In the genomic region with DNA sequence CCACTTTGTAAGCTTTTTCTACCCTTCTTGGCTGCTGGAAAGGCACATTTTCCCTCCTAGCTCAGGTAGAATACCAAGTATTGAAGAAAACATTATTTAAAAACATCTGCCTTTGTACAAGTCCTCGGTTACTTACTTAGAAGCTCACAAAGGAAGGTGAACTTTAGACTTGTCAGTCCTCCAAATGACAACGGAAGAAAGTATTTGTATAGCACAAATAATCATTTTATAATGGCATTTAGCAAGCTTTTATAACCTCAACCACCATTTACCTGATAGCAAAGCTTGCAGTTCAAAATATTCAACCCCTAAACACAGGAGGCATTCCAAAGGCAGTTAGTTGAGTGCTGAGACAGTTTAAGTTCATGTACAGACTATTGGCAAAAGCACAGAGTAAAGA, we compare ENCODE assay signal across 26 cellular contexts. TPM values are rescaled to one million over a fixed set of nuclear protein-coding genes. Genes with fewer than 3 reads are reported as not detected.
"Had no signal": no experiment of that assay in that cellular context is flagged by ENCODE, and none has a peak within 500 bp of the region (broad histone marks: within the 10 kb centered on the region; RNA-seq: fewer than 3 reads in every experiment).

No MANE protein-coding gene starts in this region.

- H3K9me3 Mint-ChIP-seq: activated B cell treated with CpG ODN at 0.5 μM for 24 hours; activated CD4-positive, alpha-beta T cell treated with anti-CD3 and anti-CD28 coated beads, Interleukin-2, amount 10 ng/mL, durations not matched to agents 24 days and 14 days; activated naive CD8-positive, alpha-beta T cell treated with anti-CD3 and anti-CD28 coated beads, Interleukin-2, amount 10 ng/mL, durations not matched to agents 7 days and 5 days; activated T-cell treated with anti-CD3 and anti-CD28 coated beads, Interleukin-2, amount 50 U/mL, for 72 hours; activated T-helper 2 cell treated with anti-CD3 and anti-CD28 coated beads, Interferon-gamma antibody, Interleukin-2, Interleukin-4, amounts not matched to agents 10 μg/mL and 5 μg/mL and 100 μg/mL, durations not matched to agents 14 hours and 24 hours and 36 hours had no signal

- H3K9ac ChIP-seq: KMS-11 had no signal

- H3K36me3 Mint-ChIP-seq: activated naive CD8-positive, alpha-beta T cell treated with anti-CD3 and anti-CD28 coated beads, Interleukin-2, amount 10 ng/mL, durations not matched to agents 7 days and 5 days had no signal

- H3K4me1 ChIP-seq: adrenal gland had no signal

- DNase-seq: activated B cell treated with CpG ODN at 0.5 μM for 24 hours; activated CD4-positive, alpha-beta T cell treated with anti-CD3 and anti-CD28 coated beads for 1 hour; activated CD4-positive, alpha-beta T cell treated with anti-CD3 and anti-CD28 coated beads, Interleukin-2, amount 10 ng/mL, durations not matched to agents 24 days and 14 days; activated CD4-positive, alpha-beta T cell treated with anti-CD3 and anti-CD28 coated beads, Interleukin-2, amount 50 U/mL, for 48 hours; activated gamma-delta T cell treated with Interleukin-2 at 50 U/mL for 16 hours; activated naive CD4-positive, alpha-beta T cell treated with anti-CD3 and anti-CD28 coated beads, Interleukin-2, amount 50 U/mL, for 16 hours; activated naive CD8-positive, alpha-beta T cell treated with anti-CD3 and anti-CD28 coated beads, Interleukin-2, amount 10 ng/mL, durations not matched to agents 7 days and 5 days; activated T-cell treated with anti-CD3 and anti-CD28 coated beads, Interleukin-2, amount 50 U/mL, for 72 hours; adrenal gland; anterior cingulate cortex; cerebellar nuclear complex; NCI-H1105; NCI-H1436 treated with DMSO at 0.1 percent for 48 hours; NCI-H187; NCI-H2081; NCI-H510A treated with DMSO at 0.1 percent for 48 hours; NCI-H69; PC-9; SHP77 treated with DMSO at 0.1 percent for 48 hours; T-helper 17 cell; T-helper 9 cell had no signal

- H3K27ac ChIP-seq: adrenal gland, KMS-11, PC-9 had no signal

- H3K4me2 ChIP-seq: KMS-11, PC-9 had no signal

- H3K36me3 ChIP-seq: adrenal gland had no signal

- H3K4me3 Mint-ChIP-seq: activated B cell treated with CpG ODN at 0.5 μM for 24 hours; activated CD4-positive, alpha-beta T cell treated with anti-CD3 and anti-CD28 coated beads, Interleukin-2, amount 10 ng/mL, durations not matched to agents 24 days and 14 days; activated naive CD8-positive, alpha-beta T cell treated with anti-CD3 and anti-CD28 coated beads, Interleukin-2, amount 10 ng/mL, durations not matched to agents 7 days and 5 days; activated T-cell treated with anti-CD3 and anti-CD28 coated beads, Interleukin-2, amount 50 U/mL, for 72 hours; T-helper 17 cell had no signal

- ATAC-seq: activated T-cell treated with anti-CD3 and anti-CD28 coated beads, Interleukin-2, amount 50 U/mL, for 72 hours; T-helper 17 cell had no signal

- H3K9me3 ChIP-seq: adrenal gland had no signal

- H3K4me3 ChIP-seq: adrenal gland, PC-9 had no signal

- H3K27ac Mint-ChIP-seq: activated B cell treated with CpG ODN at 0.5 μM for 24 hours; activated CD4-positive, alpha-beta T cell treated with anti-CD3 and anti-CD28 coated beads, Interleukin-2, amount 10 ng/mL, durations not matched to agents 24 days and 14 days; activated naive CD8-positive, alpha-beta T cell treated with anti-CD3 and anti-CD28 coated beads, Interleukin-2, amount 10 ng/mL, durations not matched to agents 7 days and 5 days; activated T-cell treated with anti-CD3 and anti-CD28 coated beads, Interleukin-2, amount 50 U/mL, for 72 hours; activated T-helper 2 cell treated with anti-CD3 and anti-CD28 coated beads, Interferon-gamma antibody, Interleukin-2, Interleukin-4, amounts not matched to agents 10 μg/mL and 5 μg/mL and 100 μg/mL, durations not matched to agents 14 hours and 24 hours and 36 hours; T-helper 17 cell had no signal

- H2AFZ ChIP-seq: PC-9 had no signal

RNA-seq across cellular contexts. Expression of a gene that starts 2.5 kb away (rescaled TPM):
- total RNA-seq: activated B cell treated with CpG ODN at 0.5 μM for 24 hours; activated CD4-positive, alpha-beta T cell treated with anti-CD3 and anti-CD28 coated beads, Interleukin-2, amount 10 ng/mL, durations not matched to agents 24 days and 14 days; activated T-cell treated with anti-CD3 and anti-CD28 coated beads, Interleukin-2, amount 50 U/mL, for 72 hours; activated T-helper 2 cell treated with anti-CD3 and anti-CD28 coated beads, Interferon-gamma antibody, Interleukin-2, Interleukin-4, amounts not matched to agents 10 μg/mL and 5 μg/mL and 100 μg/mL, durations not matched to agents 14 hours and 24 hours and 36 hours; adrenal gland; cardiac septum; MCF 10A; PC-9; SK-MEL-5; T-helper 17 cell had no signal
- polyA plus RNA-seq: adrenal gland had no signal

RNA-seq across cellular contexts. Expression of a gene that starts 26.5 kb away (rescaled TPM):
- total RNA-seq: activated CD4-positive, alpha-beta T cell treated with anti-CD3 and anti-CD28 coated beads, Interleukin-2, amount 10 ng/mL, durations not matched to agents 24 days and 14 days; activated naive CD8-positive, alpha-beta T cell treated with anti-CD3 and anti-CD28 coated beads, Interleukin-2, amount 10 ng/mL, durations not matched to agents 7 days and 5 days; activated T-helper 2 cell treated with anti-CD3 and anti-CD28 coated beads, Interferon-gamma antibody, Interleukin-2, Interleukin-4, amounts not matched to agents 10 μg/mL and 5 μg/mL and 100 μg/mL, durations not matched to agents 14 hours and 24 hours and 36 hours; MCF 10A; PC-9; SK-MEL-5; T-helper 17 cell had no signal

RNA-seq across cellular contexts. Expression of a gene that starts 59.8 kb away (rescaled TPM):
- total RNA-seq: activated CD4-positive, alpha-beta T cell treated with anti-CD3 and anti-CD28 coated beads, Interleukin-2, amount 10 ng/mL, durations not matched to agents 24 days and 14 days; activated naive CD8-positive, alpha-beta T cell treated with anti-CD3 and anti-CD28 coated beads, Interleukin-2, amount 10 ng/mL, durations not matched to agents 7 days and 5 days; activated T-helper 2 cell treated with anti-CD3 and anti-CD28 coated beads, Interferon-gamma antibody, Interleukin-2, Interleukin-4, amounts not matched to agents 10 μg/mL and 5 μg/mL and 100 μg/mL, durations not matched to agents 14 hours and 24 hours and 36 hours had no signal
